ENCODE assay signal across 1 cellular context in genomic region chr3:69505770-69506407, GRCh38.
TF ChIP-seq lines count a peak whose summit lies in the region.

No MANE protein-coding gene starts in this region.

TF ChIP-seq in WTC11, 78 proteins besides CTCF, POLR2A, EP300 and RAD21 (continued from another document):
- TF ChIP-seq HMGXB4 (CRISPR knock-in tag; IDR thresholded peaks at IDR 0.05) (no peak), ZNF425 (CRISPR knock-in tag; conservative IDR thresholded peaks at IDR 0.05) (no peak)
